9 cellular contexts compared by ENCODE assay signal in the genomic region with DNA sequence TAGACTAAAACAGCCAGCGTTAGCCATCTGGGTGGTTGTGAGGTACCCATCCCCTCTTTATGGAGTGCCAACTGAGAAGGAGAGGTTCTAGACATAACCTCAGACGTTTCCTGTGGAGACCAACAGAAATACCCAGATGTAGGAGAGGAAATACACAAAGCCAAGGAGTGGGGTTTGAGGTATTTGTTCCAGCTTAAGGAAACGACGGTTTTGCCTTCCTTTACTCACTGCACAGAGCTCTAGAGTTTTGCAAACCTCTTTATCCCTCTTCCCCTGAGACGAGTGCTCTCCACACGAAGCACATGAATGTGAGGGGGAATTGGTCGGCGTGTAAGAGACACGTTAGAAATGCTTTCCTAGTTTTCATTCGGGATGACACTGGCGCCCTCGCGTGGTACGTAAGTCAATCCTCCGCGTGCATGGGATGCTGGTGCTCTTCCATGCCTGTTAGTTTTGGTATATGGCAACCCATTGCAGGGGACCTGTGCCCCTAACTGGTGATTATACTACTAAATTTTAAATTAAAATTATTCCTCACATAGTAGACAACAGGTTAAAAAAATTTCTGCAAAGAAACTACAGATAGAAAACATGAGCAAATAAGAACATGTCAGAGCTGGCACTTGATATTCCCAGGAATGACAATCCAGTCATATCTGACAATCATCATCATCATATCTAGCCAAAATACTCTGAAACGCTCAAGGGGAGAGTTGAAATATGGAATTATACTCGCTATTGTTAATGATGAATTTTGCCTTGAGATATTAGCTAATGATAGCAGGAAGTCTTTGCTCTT.
DNase-seq lines count a peak whose midpoint lies in the region; ATAC-seq and TF ChIP-seq lines count a peak whose summit lies in the region.
"Had no signal": no experiment of that assay in that cellular context is flagged by ENCODE, and none has a peak within 500 bp of the region (broad histone marks: within the 10 kb centered on the region; RNA-seq: fewer than 3 reads in every experiment).

No MANE protein-coding gene starts in this region.

- no peak overlapping the region for H3K4me3 Mint-ChIP-seq in activated naive CD8-positive, alpha-beta T cell treated with anti-CD3 and anti-CD28 coated beads for 36 hours
- H3K4me3 Mint-ChIP-seq in progenitor cell of endocrine pancreas (ENCODE audit: low read depth), result no peak overlapping the region
- H3K4me3 Mint-ChIP-seq: central memory CD8-positive, alpha-beta T cell had no signal

- CTCF ChIA-PET in GM10248 (lab: Yijun Ruan, JAX), result interaction anchor here (0.7 to 8.1 kb wide), 37 partner anchors 10 to 773 kb away, joined by 3 to 126 read pairs (median 3); no protein-coding TSS in a partner anchor

- peak; percentile 53 for DNase-seq in GM10248 (ENCODE audit: extremely low spot score)
- DNase-seq in HAP-1 (ENCODE audit: low spot score in 2 of 2), result peak; percentile 57 to 74
- peak; percentile 39 for DNase-seq in NOMO-1 treated with dmso at 0.1 percent for 144 hours (lab: John Stamatoyannopoulos, UW; ENCODE audit: unreplicated experiment)
- peak; percentile 22 for DNase-seq in activated naive CD8-positive, alpha-beta T cell treated with anti-CD3 and anti-CD28 coated beads for 36 hours
- peak; percentile 59 to 62 for DNase-seq in heart right ventricle
- DNase-seq in progenitor cell of endocrine pancreas (ENCODE audit: low spot score, unreplicated experiment), result no peak
- no peak for DNase-seq in OCI-M2 (lab: John Stamatoyannopoulos, UW; ENCODE audit: unreplicated experiment)

- peak; percentile 78 for TF ChIP-seq CTCF in GM10248 (IDR thresholded peaks at IDR 0.05; ENCODE audit: control extremely low read depth, extremely low read depth, low read depth, missing control alignments)
- TF ChIP-seq CTCF in heart right ventricle (IDR thresholded peaks at IDR 0.05), result peak; percentile 19 to 85 (median 73)
- TF ChIP-seq CTCF in progenitor cell of endocrine pancreas (IDR thresholded peaks at IDR 0.05; ENCODE audit: unreplicated experiment), result peak; percentile 75

- H3K27me3 Mint-ChIP-seq in activated naive CD8-positive, alpha-beta T cell treated with anti-CD3 and anti-CD28 coated beads for 36 hours, result peaks cover 20% of the 10 kb centered on the region
- H3K27me3 Mint-ChIP-seq in progenitor cell of endocrine pancreas, result no peaks in the 10 kb centered on the region

- no peaks in the 10 kb centered on the region for H3K9me3 Mint-ChIP-seq in activated naive CD8-positive, alpha-beta T cell treated with anti-CD3 and anti-CD28 coated beads for 36 hours
- H3K9me3 Mint-ChIP-seq in progenitor cell of endocrine pancreas (ENCODE audit: low read depth), result no peaks in the 10 kb centered on the region
- H3K9me3 Mint-ChIP-seq: central memory CD8-positive, alpha-beta T cell had no signal

- POLR2A ChIA-PET in GM10248 (lab: Yijun Ruan, JAX), result no interaction called here

- no peak overlapping the region for H3K27ac Mint-ChIP-seq in activated naive CD8-positive, alpha-beta T cell treated with anti-CD3 and anti-CD28 coated beads for 36 hours
- no peak overlapping the region for H3K27ac Mint-ChIP-seq in progenitor cell of endocrine pancreas

- H3K36me3 Mint-ChIP-seq in activated naive CD8-positive, alpha-beta T cell treated with anti-CD3 and anti-CD28 coated beads for 36 hours, result no peaks in the 10 kb centered on the region
- no peaks in the 10 kb centered on the region for H3K36me3 Mint-ChIP-seq in progenitor cell of endocrine pancreas (ENCODE audit: insufficient read depth)

- intact Hi-C loops in heart right ventricle (cut with DNase I), result loop anchor here in 9 of 10 donors (2.0 to 10.0 kb wide), 6 partner anchors 119 to 376 kb away; a partner anchor contains a TSS

- H3K36me3 ChIP-seq in HAP-1 (replicated peaks) (no peaks in the 10 kb centered on the region), heart right ventricle (no peaks in the 10 kb centered on the region)

- H3K4me3 ChIP-seq in HAP-1 (no peak overlapping the region; the same call in 1 of the 2 replicates), heart right ventricle (peak overlapping the region in 5 of 10 donors; percentile 22 to 33 (median 27))

- 11 to 13% methylated on average over 18 of the region's 18 CpGs for WGBS in heart right ventricle, 2 donors

- in situ Hi-C loops in HAP-1 (cut with MboI; ENCODE audit: low sequenced_read_pairs), result no loop called here

- ATAC-seq in heart right ventricle (peak in 6 of 8 donors; percentile 54 to 84 (median 63)), GM21576 (IDR thresholded peaks at IDR 0.05; ENCODE audit: unreplicated experiment) (no peak)

- no peaks in the 10 kb centered on the region for H3K27me3 ChIP-seq in HAP-1 (ENCODE audit: low read depth)
- H3K27me3 ChIP-seq in heart right ventricle, result no peaks in the 10 kb centered on the region

- H3K4me1 ChIP-seq in HAP-1 (peaks cover 3% of the 10 kb centered on the region; the same call in 1 of the 2 replicates), heart right ventricle (peaks cover 0 to 28% (median 13%) of the 10 kb centered on the region in 9 donors)

- H3K9me3 ChIP-seq in HAP-1, result no peaks in the 10 kb centered on the region
- no peaks in the 10 kb centered on the region for H3K9me3 ChIP-seq in heart right ventricle

- peaks cover 20% of the 10 kb centered on the region for H3K4me1 Mint-ChIP-seq in activated naive CD8-positive, alpha-beta T cell treated with anti-CD3 and anti-CD28 coated beads for 36 hours
- H3K4me1 Mint-ChIP-seq in progenitor cell of endocrine pancreas (ENCODE audit: low read depth), result no peaks in the 10 kb centered on the region
- H3K4me1 Mint-ChIP-seq: central memory CD8-positive, alpha-beta T cell had no signal

- peak overlapping the region in 1 of 10 donors; percentile 16 for H3K27ac ChIP-seq in heart right ventricle

Comparison
In these comparisons a context has a peak if more than half of its experiments do, and no peak if none do; other contexts are left out.
1. DNase-seq: peak in GM10248 (single experiment), HAP-1 (2 of 2), NOMO-1 treated with dmso at 0.1 percent for 144 hours (single experiment), activated naive CD8-positive, alpha-beta T cell treated with anti-CD3 and anti-CD28 coated beads for 36 hours (single experiment) and heart right ventricle (2 of 2); none in progenitor cell of endocrine pancreas (single experiment) and OCI-M2 (single experiment).
2. Peak in every context shown above with its lines, with median percentiles within 50 percentile points of each other: CTCF ChIP-seq.